In genomic region chr14:104953896-104954656, GRCh38 we compare ENCODE assay signal across 19 cellular contexts. TPM values are rescaled to one million over a fixed set of nuclear protein-coding genes. Genes with fewer than 3 reads are reported as not detected.
"Had no signal": no experiment of that assay in that cellular context is flagged by ENCODE, and none has a peak within 500 bp of the region (broad histone marks: within the 10 kb centered on the region; RNA-seq: fewer than 3 reads in every experiment).

No MANE protein-coding gene starts in this region.

- ATAC-seq: activated CD8-positive, alpha-beta T cell treated with anti-CD3 and anti-CD28 coated beads for 36 hours; effector memory CD8-positive, alpha-beta T cell; gastrocnemius medialis; left lobe of liver; natural killer cell; stimulated activated naive CD8-positive, alpha-beta T cell treated with anti-CD3 and anti-CD28 coated beads, Interleukin-15, Interleukin-2, amounts not matched to agents 100 U/mL and 50 U/mL, for 24 hours had no signal

- H3K36me3 ChIP-seq: gastrocnemius medialis had no signal

- H3K4me3 ChIP-seq: gastrocnemius medialis, smooth muscle cell had no signal

- H3K27me3 ChIP-seq: brain microvascular endothelial cell had no signal

- H3K27ac ChIP-seq: brain microvascular endothelial cell, gastrocnemius medialis had no signal

- H3K4me1 ChIP-seq: gastrocnemius medialis had no signal

- H3K4me2 ChIP-seq: smooth muscle cell had no signal

- H3K36me3 Mint-ChIP-seq: activated naive CD8-positive, alpha-beta T cell treated with anti-CD3 and anti-CD28 coated beads for 36 hours; natural killer cell had no signal

- FAIRE-seq: islet of Langerhans, TTC549 had no signal

- DNase-seq: activated B cell treated with CpG ODN at 0.5 μM for 24 hours; activated CD4-positive, alpha-beta T cell treated with anti-CD3 and anti-CD28 coated beads for 48 hours; activated CD8-positive, alpha-beta T cell treated with anti-CD3 and anti-CD28 coated beads for 36 hours; activated gamma-delta T cell; activated naive CD8-positive, alpha-beta T cell treated with anti-CD3 and anti-CD28 coated beads for 36 hours; activated T-cell treated with anti-CD3 and anti-CD28 coated beads, Interleukin-2, amount 50 U/mL, for 48 hours; brain microvascular endothelial cell; dermis blood vessel endothelial cell; effector memory CD8-positive, alpha-beta T cell; gastrocnemius medialis; mesenchymal stem cell; natural killer cell; stimulated activated naive CD8-positive, alpha-beta T cell treated with anti-CD3 and anti-CD28 coated beads, Interleukin-15, Interleukin-2, amounts not matched to agents 100 U/mL and 50 U/mL, for 24 hours; trophoblast cell had no signal

- H3K4me1 Mint-ChIP-seq: activated B cell treated with CpG ODN at 0.5 μM for 24 hours; activated naive CD8-positive, alpha-beta T cell treated with anti-CD3 and anti-CD28 coated beads for 36 hours; natural killer cell had no signal

- H3K9me3 ChIP-seq: gastrocnemius medialis had no signal

- H3K4me3 Mint-ChIP-seq: activated B cell treated with CpG ODN at 0.5 μM for 24 hours; activated CD8-positive, alpha-beta T cell treated with anti-CD3 and anti-CD28 coated beads for 36 hours; activated naive CD8-positive, alpha-beta T cell treated with anti-CD3 and anti-CD28 coated beads for 36 hours; effector memory CD8-positive, alpha-beta T cell; natural killer cell had no signal

- H3K27ac Mint-ChIP-seq: activated B cell treated with CpG ODN at 0.5 μM for 24 hours; activated CD8-positive, alpha-beta T cell treated with anti-CD3 and anti-CD28 coated beads for 36 hours; activated naive CD8-positive, alpha-beta T cell treated with anti-CD3 and anti-CD28 coated beads for 36 hours; effector memory CD8-positive, alpha-beta T cell; natural killer cell had no signal

RNA-seq across cellular contexts. Expression of gene AHNAK2, which starts 24.1 kb away (rescaled TPM):
- total RNA-seq: activated B cell treated with CpG ODN at 0.5 μM for 24 hours had no signal

RNA-seq across cellular contexts. Expression of gene PLD4, which starts 29.4 kb away (rescaled TPM):
- total RNA-seq: activated CD8-positive, alpha-beta T cell treated with anti-CD3 and anti-CD28 coated beads for 36 hours; activated naive CD8-positive, alpha-beta T cell treated with anti-CD3 and anti-CD28 coated beads for 36 hours; epithelial cell of proximal tubule; gastrocnemius medialis; left lobe of liver had no signal
